In the genomic region with DNA sequence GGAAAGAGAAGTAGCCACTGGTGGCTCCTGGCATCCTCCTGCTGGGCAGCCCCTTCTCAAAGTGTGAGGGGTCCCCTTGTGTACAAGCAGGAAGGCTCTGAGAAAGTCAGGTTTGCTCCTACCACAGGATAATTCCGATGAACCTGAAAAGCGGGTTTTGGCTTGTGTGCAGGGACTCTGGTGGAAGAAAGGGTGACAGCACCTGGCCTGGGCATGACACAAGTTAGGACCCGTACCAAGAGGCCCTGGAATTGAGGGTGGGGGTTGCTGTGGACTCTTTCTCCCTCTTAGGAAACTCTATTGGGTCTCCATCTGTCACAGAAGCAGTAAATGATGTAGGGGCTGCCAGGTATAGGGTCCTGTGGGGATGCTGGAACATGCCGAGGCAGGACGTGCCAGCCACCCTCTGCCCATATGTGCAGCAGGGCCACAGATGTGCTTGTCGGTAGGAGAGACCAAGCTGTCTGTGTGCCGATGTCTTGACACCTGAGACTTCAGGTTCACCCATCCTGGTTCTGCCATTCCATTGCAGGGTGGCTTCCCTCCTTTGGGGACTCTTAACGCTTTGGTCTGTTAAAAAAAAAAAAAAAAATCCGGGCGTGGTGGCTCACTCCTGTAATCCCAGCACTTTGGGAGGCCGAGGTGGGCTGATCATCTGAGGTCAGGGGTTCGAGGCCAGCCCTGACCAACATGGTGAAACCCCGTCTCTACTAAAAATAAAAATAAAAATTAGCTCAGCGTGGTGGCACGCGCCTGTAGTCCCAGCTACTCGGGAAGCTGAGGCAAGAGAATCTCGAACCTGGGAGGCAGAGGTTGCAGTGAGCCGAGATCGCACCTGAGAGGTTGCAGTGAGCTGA, we compare ENCODE assay signal across 1 cellular context.
A peak's percentile ranks its signal among the peaks of the same experiment; 100 is the strongest.
TF ChIP-seq lines count a peak whose summit lies in the region.

No MANE protein-coding gene starts in this region.

TF ChIP-seq in HEK293, 187 proteins besides CTCF, POLR2A, EP300 and RAD21:
- TF ChIP-seq PRDM10 (tag by site-specific recombination; IDR thresholded peaks at IDR 0.05) (no peak), HIC1 (tag by site-specific recombination; IDR thresholded peaks at IDR 0.05) (0 out of 2 replicates have a peak, but pooled peaks have one; percentile 12)
